In genomic region chr2:239903210-239903609, GRCh38 we compare ENCODE assay signal across 18 cellular contexts.
"Had no signal": no experiment of that assay in that cellular context is flagged by ENCODE, and none has a peak within 500 bp of the region (broad histone marks: within the 10 kb centered on the region; RNA-seq: fewer than 3 reads in every experiment).

No MANE protein-coding gene starts in this region.

- H3K9me3 ChIP-seq: adrenal gland, prostate gland, upper lobe of left lung had no signal

- H3K27ac Mint-ChIP-seq: activated CD4-positive, alpha-beta T cell treated with anti-CD3 and anti-CD28 coated beads, Interleukin-2, amount 10 ng/mL, durations not matched to agents 7 days and 5 days; activated naive CD8-positive, alpha-beta T cell; T-helper 2 cell treated with Interferon-gamma antibody and Interleukin-4, amounts not matched to agents 5 μg/mL and 100 μg/mL, for 36 hours had no signal

- H3K27me3 Mint-ChIP-seq: activated naive CD8-positive, alpha-beta T cell had no signal

- H3K36me3 Mint-ChIP-seq: activated naive CD8-positive, alpha-beta T cell had no signal

- H3K4me3 ChIP-seq: adrenal gland, dorsolateral prefrontal cortex, heart left ventricle, prostate gland, upper lobe of left lung had no signal

- ATAC-seq: heart left ventricle; left lobe of liver; right cardiac atrium; SK-N-SH treated with all-trans-retinoic acid at 6 μM for 48 hours; stimulated activated naive CD8-positive, alpha-beta T cell treated with anti-CD3 and anti-CD28 coated beads, Interleukin-15, Interleukin-2, amounts not matched to agents 100 U/mL and 50 U/mL, for 24 hours had no signal

- DNase-seq: activated CD4-positive, alpha-beta T cell treated with anti-CD3 and anti-CD28 coated beads, Interleukin-2, amount 10 ng/mL, durations not matched to agents 7 days and 5 days; activated CD4-positive, CD25-positive, alpha-beta regulatory T cell treated with anti-CD3 and anti-CD28 coated beads, Interleukin-2, amount 50 U/mL, for 72 hours; activated naive CD4-positive, alpha-beta T cell; activated T-cell treated with anti-CD3 and anti-CD28 coated beads, Interleukin-2, amount 50 U/mL, for 1 hour; adrenal gland; central memory CD4-positive, alpha-beta T cell; dorsolateral prefrontal cortex; mammary epithelial cell; right cardiac atrium; stimulated activated CD4-positive, alpha-beta T cell treated with anti-CD3 and anti-CD28 coated beads, Interleukin-4, amount 100 ng/mL, for 4 hours; stimulated activated naive CD8-positive, alpha-beta T cell treated with anti-CD3 and anti-CD28 coated beads, Interleukin-15, Interleukin-2, amounts not matched to agents 100 U/mL and 50 U/mL, for 24 hours; upper lobe of left lung had no signal

- H3K36me3 ChIP-seq: adrenal gland, heart left ventricle, prostate gland, upper lobe of left lung had no signal

- H3K4me3 Mint-ChIP-seq: activated CD4-positive, alpha-beta T cell treated with anti-CD3 and anti-CD28 coated beads, Interleukin-2, amount 10 ng/mL, durations not matched to agents 7 days and 5 days; activated naive CD8-positive, alpha-beta T cell; T-helper 2 cell treated with Interferon-gamma antibody and Interleukin-4, amounts not matched to agents 5 μg/mL and 100 μg/mL, for 36 hours had no signal

- H3K27me3 ChIP-seq: adrenal gland, dorsolateral prefrontal cortex, upper lobe of left lung had no signal

- H3K4me1 Mint-ChIP-seq: activated CD4-positive, alpha-beta T cell treated with anti-CD3 and anti-CD28 coated beads, Interleukin-2, amount 10 ng/mL, durations not matched to agents 7 days and 5 days had no signal

- H3K4me1 ChIP-seq: adrenal gland, heart left ventricle, prostate gland, upper lobe of left lung had no signal
